In genomic region chr20:17491041-17491440, GRCh38 we compare ENCODE assay signal across 18 cellular contexts.
"Had no signal": no experiment of that assay in that cellular context is flagged by ENCODE, and none has a peak within 500 bp of the region (broad histone marks: within the 10 kb centered on the region; RNA-seq: fewer than 3 reads in every experiment).

No MANE protein-coding gene starts in this region.

- H3K4me3 Mint-ChIP-seq: endodermal cell, immature natural killer cell, memory B cell, nephron had no signal

- H3K9me3 Mint-ChIP-seq: immature natural killer cell, nephron had no signal

- H3K27ac Mint-ChIP-seq: endodermal cell, memory B cell, nephron had no signal

- H3K36me3 Mint-ChIP-seq: memory B cell had no signal

- H3K4me1 Mint-ChIP-seq: endodermal cell, immature natural killer cell, memory B cell, nephron had no signal

- FAIRE-seq: endothelial cell of umbilical vein, kidney, small intestine had no signal

- DNase-seq: colonic mucosa; effector CD4-positive, alpha-beta T cell; erythroblast; foreskin keratinocyte; immature natural killer cell; kidney; left cardiac atrium; left ventricle myocardium inferior; lower lobe of right lung; midbrain; small intestine; stimulated activated CD4-positive, alpha-beta T cell treated with anti-CD3 and anti-CD28 coated beads, Interleukin-12 subunit alpha, Interleukin-12 subunit beta, amount 100 ng/mL, for 4 hours; stimulated activated naive CD4-positive, alpha-beta T cell treated with Interleukin-2 at 50 U/mL for 16 hours; trophoblast cell had no signal
